ENCODE assay signal across 19 cellular contexts in genomic region chr5:103428923-103429322, GRCh38.
DNase-seq lines count a peak whose midpoint lies in the region; ATAC-seq and TF ChIP-seq lines count a peak whose summit lies in the region.
"Had no signal": no experiment of that assay in that cellular context is flagged by ENCODE, and none has a peak within 500 bp of the region (broad histone marks: within the 10 kb centered on the region; RNA-seq: fewer than 3 reads in every experiment).

No MANE protein-coding gene starts in this region.

- POLR2A ChIA-PET in SK-N-SH (lab: Yijun Ruan, JAX), result no interaction called here

- TF ChIP-seq EP300 in SK-N-SH (IDR thresholded peaks at IDR 0.05; ENCODE audit: borderline replicate concordance in 1 of 2, low read depth in 1 of 2, low read length in 1 of 2), result no peak

- H2AK5ac ChIP-seq in mesenchymal stem cell (ENCODE audit: low read length, severe bottlenecking), result no peak overlapping the region

- H2BK12ac ChIP-seq in mesenchymal stem cell (ENCODE audit: low read length in 2 of 2), result no peak overlapping the region

- no peak overlapping the region for H2BK5ac ChIP-seq in mesenchymal stem cell (ENCODE audit: low read depth, low read length, poor library complexity, severe bottlenecking)

- no peak overlapping the region for H3K4ac ChIP-seq in mesenchymal stem cell (ENCODE audit: low read depth in 1 of 2, low read length in 2 of 2)

- H3K4me2 ChIP-seq in SK-N-SH, result peak overlapping the region; percentile 2; the same call in 1 of the 2 replicates
- no peak overlapping the region for H3K4me2 ChIP-seq in mesenchymal stem cell (ENCODE audit: low read length, poor library complexity, severe bottlenecking)
- H3K4me2 ChIP-seq: neural progenitor cell, smooth muscle cell had no signal

- H3K79me2 ChIP-seq in SK-N-SH (ENCODE audit: insufficient read depth), result no peaks in the 10 kb centered on the region

- TF ChIP-seq CTCF in SK-N-SH (IDR thresholded peaks at IDR 0.05), result no peak
- no peak for TF ChIP-seq CTCF in type B pancreatic cell (conservative IDR thresholded peaks at IDR 0.05)

- no peak overlapping the region for H3K4me3 ChIP-seq in SK-N-SH (ENCODE audit: low read depth in 2 of 2, low read length in 1 of 2)
- no peak overlapping the region for H3K4me3 ChIP-seq in mesenchymal stem cell (ENCODE audit: insufficient read depth in 1 of 2, low read depth in 1 of 2, low read length in 2 of 2)
- H3K4me3 ChIP-seq: neural progenitor cell, smooth muscle cell had no signal

- H4K8ac ChIP-seq in mesenchymal stem cell (ENCODE audit: low read length), result no peak overlapping the region

- H3K27ac Mint-ChIP-seq in type B pancreatic cell, result peak overlapping the region; percentile 62
- H3K27ac Mint-ChIP-seq: activated naive CD4-positive, alpha-beta T cell treated with anti-CD3 and anti-CD28 coated beads, Interleukin-2, amount 50 U/mL, for 72 hours; CD4-positive, alpha-beta T cell; IgD-negative memory B cell had no signal

- H3K27me3 ChIP-seq in SK-N-SH (ENCODE audit: insufficient read depth) (no peaks in the 10 kb centered on the region), mesenchymal stem cell (ENCODE audit: control insufficient read depth in 1 of 2, insufficient read depth in 1 of 2, low read length in 2 of 2) (no peaks in the 10 kb centered on the region)
- H3K27me3 ChIP-seq: neural progenitor cell had no signal

- H3K36me3 ChIP-seq in SK-N-SH (replicated peaks in 1 of 2; ENCODE audit: control insufficient read depth in 1 of 2, insufficient read depth in 2 of 2, low read length in 1 of 2) (no peaks in the 10 kb centered on the region), mesenchymal stem cell (ENCODE audit: control insufficient read depth in 1 of 2, insufficient read depth in 2 of 2, low read depth in 1 of 2, low read length in 2 of 2) (no peaks in the 10 kb centered on the region)
- H3K36me3 ChIP-seq: neural progenitor cell had no signal

- H4K91ac ChIP-seq in mesenchymal stem cell (ENCODE audit: low read length), result no peak overlapping the region

- no peak overlapping the region for H2BK120ac ChIP-seq in mesenchymal stem cell (ENCODE audit: low read depth, low read length)

- CTCF ChIA-PET in SK-N-SH (lab: Yijun Ruan, JAX), result interaction anchor here (1.0 to 1.9 kb wide), 3 partner anchors 12 to 30 kb away, joined by 3 to 6 read pairs (median 3); no protein-coding TSS in a partner anchor

- no peak overlapping the region for H3K23ac ChIP-seq in mesenchymal stem cell (ENCODE audit: low read length in 2 of 2)

- DNase-seq in SK-N-SH (no peak), mesenchymal stem cell (no peak), type B pancreatic cell (ENCODE audit: extremely low spot score, unreplicated experiment) (no peak), NCI-H2227 (lab: John Stamatoyannopoulos, UW; ENCODE audit: unreplicated experiment) (no peak)
- no peak for DNase-seq in central memory CD4-positive, alpha-beta T cell
- DNase-seq: CD4-positive, alpha-beta T cell; DMS 273 treated with DMSO at 0.1 percent for 48 hours; GOT3; NCI-H2029; stimulated activated CD4-positive, alpha-beta T cell treated with anti-CD3 and anti-CD28 coated beads, Interleukin-2, amount 100 ng/mL, for 24 hours; T-helper 9 cell had no signal

- H3K36me3 Mint-ChIP-seq in type B pancreatic cell, result peaks cover 7% of the 10 kb centered on the region
- H3K36me3 Mint-ChIP-seq: activated naive CD4-positive, alpha-beta T cell treated with anti-CD3 and anti-CD28 coated beads, Interleukin-2, amount 50 U/mL, for 72 hours; IgD-negative memory B cell; neural progenitor cell had no signal

- H3K27ac ChIP-seq in SK-N-SH (ENCODE audit: low read depth in 2 of 2, low read length in 1 of 2), result peak overlapping the region; percentile 43 to 76; a peak in 3 of 4 replicates
- no peak overlapping the region for H3K27ac ChIP-seq in mesenchymal stem cell (ENCODE audit: low read length, poor library complexity, severe bottlenecking)
- H3K27ac ChIP-seq: 22Rv1, neural progenitor cell had no signal

- H3K79me1 ChIP-seq in mesenchymal stem cell (replicated peaks; ENCODE audit: low read length, poor library complexity, severe bottlenecking), result no peaks in the 10 kb centered on the region

- H2BK15ac ChIP-seq in mesenchymal stem cell (ENCODE audit: low read depth, poor library complexity, severe bottlenecking), result no peak overlapping the region

- WGBS in SK-N-SH (ENCODE audit: low lambda C conversion rate), result 88% methylated on average over 2 of the region's 2 CpGs
- 96% methylated on average over 2 of the region's 2 CpGs for WGBS in mesenchymal stem cell

- H3K4me3 Mint-ChIP-seq in type B pancreatic cell, result no peak overlapping the region
- H3K4me3 Mint-ChIP-seq: CD4-positive, alpha-beta T cell; IgD-negative memory B cell; neural progenitor cell had no signal

- H3K18ac ChIP-seq in mesenchymal stem cell (ENCODE audit: low read depth in 1 of 2, low read length in 2 of 2), result no peak overlapping the region

- peak overlapping the region; percentile 45 for H3K9ac ChIP-seq in SK-N-SH
- peak overlapping the region; percentile 59 for H3K9ac ChIP-seq in mesenchymal stem cell (ENCODE audit: low read length)
- H3K9ac ChIP-seq: neural progenitor cell had no signal

- H2AFZ ChIP-seq in SK-N-SH (ENCODE audit: low read depth) (peak overlapping the region; percentile 27; the same call in 1 of the 2 replicates), mesenchymal stem cell (ENCODE audit: low read depth, low read length) (no peak overlapping the region)
- H2AFZ ChIP-seq: neural progenitor cell had no signal

- no peaks in the 10 kb centered on the region for H3K9me2 ChIP-seq in SK-N-SH

- peaks cover 4% of the 10 kb centered on the region for H3K9me3 Mint-ChIP-seq in type B pancreatic cell
- H3K9me3 Mint-ChIP-seq: activated naive CD4-positive, alpha-beta T cell treated with anti-CD3 and anti-CD28 coated beads, Interleukin-2, amount 50 U/mL, for 72 hours; CD4-positive, alpha-beta T cell; IgD-negative memory B cell; neural progenitor cell had no signal

- H3K14ac ChIP-seq in mesenchymal stem cell (ENCODE audit: low read length in 2 of 2), result no peak overlapping the region

- peaks cover 4 to 38% of the 10 kb centered on the region in 2 experiments for H3K4me1 ChIP-seq in SK-N-SH (ENCODE audit: control insufficient read depth in 1 of 2, insufficient read depth in 2 of 2, low read depth in 1 of 2, low read length in 1 of 2)
- peaks cover 2% of the 10 kb centered on the region for H3K4me1 ChIP-seq in mesenchymal stem cell (ENCODE audit: control insufficient read depth, insufficient read depth, low read depth, low read length)
- H3K4me1 ChIP-seq: neural progenitor cell had no signal

- H3K9me3 ChIP-seq in SK-N-SH, result no peaks in the 10 kb centered on the region
- H3K9me3 ChIP-seq in mesenchymal stem cell (ENCODE audit: control insufficient read depth, low read length), result no peaks in the 10 kb centered on the region

- no peaks in the 10 kb centered on the region for H3K27me3 Mint-ChIP-seq in type B pancreatic cell
- H3K27me3 Mint-ChIP-seq: IgD-negative memory B cell had no signal

- peaks cover 34% of the 10 kb centered on the region for H3K4me1 Mint-ChIP-seq in type B pancreatic cell (ENCODE audit: unreplicated experiment)
- H3K4me1 Mint-ChIP-seq: IgD-negative memory B cell had no signal

- peaks cover 43% of the 10 kb centered on the region for H3F3A ChIP-seq in SK-N-SH (replicated peaks; ENCODE audit: insufficient read depth)

- ATAC-seq in SK-N-SH treated with all-trans-retinoic acid at 6 μM for 48 hours (no peak), HG03565 (IDR thresholded peaks at IDR 0.05; ENCODE audit: unreplicated experiment) (peak; percentile 32), GM21423 (IDR thresholded peaks at IDR 0.05; ENCODE audit: unreplicated experiment) (no peak)

- no peaks in the 10 kb centered on the region for H4K20me1 ChIP-seq in SK-N-SH (ENCODE audit: insufficient read depth)

- no peak for TF ChIP-seq RAD21 in SK-N-SH (IDR thresholded peaks at IDR 0.05; ENCODE audit: low read length)

TF ChIP-seq in SK-N-SH, 30 proteins besides CTCF, POLR2A, EP300 and RAD21 (continues in another document):
- TF ChIP-seq SIN3A (IDR thresholded peaks at IDR 0.05; ENCODE audit: borderline replicate concordance, low read depth, low read length), result no peak
- no peak for TF ChIP-seq TCF12 (IDR thresholded peaks at IDR 0.05)
- no peak for TF ChIP-seq EZH2phosphoT487 (IDR thresholded peaks at IDR 0.05; ENCODE audit: borderline replicate concordance, low read depth)
- no peak for TF ChIP-seq JUND (IDR thresholded peaks at IDR 0.05)
- TF ChIP-seq ELF1 (IDR thresholded peaks at IDR 0.05), result no peak
- TF ChIP-seq FOXM1 (IDR thresholded peaks at IDR 0.05; ENCODE audit: low read depth), result no peak
- TF ChIP-seq GABPA (IDR thresholded peaks at IDR 0.05; ENCODE audit: low read depth), result no peak
- TF ChIP-seq USF2 (IDR thresholded peaks at IDR 0.05; ENCODE audit: borderline replicate concordance, low read depth, low read length), result no peak
- TF ChIP-seq CHD2 (IDR thresholded peaks at IDR 0.05; ENCODE audit: low read length, partially characterized antibody), result no peak

TF ChIP-seq in SK-N-SH treated with all-trans-retinoic acid at 6 μM for 48 hours, 23 proteins besides CTCF, POLR2A, EP300 and RAD21 (continues in another document):
- no peak for TF ChIP-seq OSR1 (CRISPR knock-in tag; IDR thresholded peaks at IDR 0.05)
- TF ChIP-seq ARNTL (CRISPR knock-in tag; IDR thresholded peaks at IDR 0.05; ENCODE audit: borderline replicate concordance, low read depth), result no peak
- TF ChIP-seq TSHZ2 (CRISPR knock-in tag; IDR thresholded peaks at IDR 0.05), result no peak
- no peak for TF ChIP-seq ZFP3 (CRISPR knock-in tag; IDR thresholded peaks at IDR 0.05)
- no peak for TF ChIP-seq PPARA (CRISPR knock-in tag; IDR thresholded peaks at IDR 0.05; ENCODE audit: borderline replicate concordance)
